Comparison of ENCODE assay signal across 12 cellular contexts in the genomic region with DNA sequence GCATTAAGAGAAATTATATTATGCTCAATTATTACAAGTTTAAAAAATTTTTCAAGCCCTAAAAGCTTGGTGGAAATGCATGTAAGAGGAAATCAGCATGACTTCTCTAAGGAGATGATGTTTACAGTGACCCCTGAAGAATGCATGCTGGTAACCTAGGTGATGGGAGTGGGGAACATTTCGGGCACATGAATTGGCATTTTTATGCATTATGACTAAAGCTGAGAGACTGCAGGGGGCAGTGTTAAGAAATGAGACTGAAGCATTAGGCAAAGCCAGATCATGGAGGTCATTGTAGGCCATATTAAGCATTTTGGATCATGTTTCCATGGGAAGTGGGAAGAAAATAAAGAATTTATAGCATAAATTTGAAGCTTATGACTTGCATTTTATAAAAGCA.
DNase-seq lines count a peak whose midpoint lies in the region; ATAC-seq and TF ChIP-seq lines count a peak whose summit lies in the region.
"Had no signal": no experiment of that assay in that cellular context is flagged by ENCODE, and none has a peak within 500 bp of the region (broad histone marks: within the 10 kb centered on the region; RNA-seq: fewer than 3 reads in every experiment).

No MANE protein-coding gene starts in this region.

- H3K36me3 ChIP-seq in DND-41 (ENCODE audit: insufficient read depth, low read length) (no peaks in the 10 kb centered on the region), mesenchymal stem cell (ENCODE audit: control insufficient read depth in 1 of 2, insufficient read depth in 2 of 2, low read depth in 1 of 2, low read length in 2 of 2) (no peaks in the 10 kb centered on the region)

- H3K4me3 Mint-ChIP-seq in activated T-cell treated with anti-CD3 and anti-CD28 coated beads, Interleukin-2, amount 50 U/mL, for 4 hours, result no peak overlapping the region

- no peak overlapping the region for H2AK5ac ChIP-seq in mesenchymal stem cell (ENCODE audit: low read length, severe bottlenecking)

- H3K14ac ChIP-seq in mesenchymal stem cell (ENCODE audit: low read length in 2 of 2), result no peak overlapping the region

- H2BK5ac ChIP-seq in mesenchymal stem cell (ENCODE audit: low read depth, low read length, poor library complexity, severe bottlenecking), result no peak overlapping the region

- no peak for DNase-seq in DND-41
- DNase-seq in NAMALWA (ENCODE audit: low spot score), result peak; percentile 32
- peak; percentile 71 to 79 for DNase-seq in cardiac fibroblast (ENCODE audit: low read depth in 2 of 2)
- peak; percentile 48 for DNase-seq in mesenchymal stem cell
- DNase-seq in left colon, result no peak
- DNase-seq in activated T-cell treated with anti-CD3 and anti-CD28 coated beads, Interleukin-2, amount 50 U/mL, for 4 hours, result no peak
- DNase-seq: activated T-cell treated with anti-CD3 and anti-CD28 coated beads for 4 hours; effector CD8-positive, alpha-beta T cell; NCI-H1930; stimulated activated CD4-positive, alpha-beta T cell treated with anti-CD3 and anti-CD28 coated beads, Interleukin-1b, Interleukin-23, amount 100 ng/mL, for 48 hours had no signal

- peak; percentile 7 for TF ChIP-seq CTCF in DND-41 (IDR thresholded peaks at IDR 0.05; ENCODE audit: borderline replicate concordance, extremely low read depth, low read length, poor library complexity, severe bottlenecking)
- peak; percentile 18 for TF ChIP-seq CTCF in cardiac fibroblast (IDR thresholded peaks at IDR 0.05; ENCODE audit: low read depth, low read length)

- H3K18ac ChIP-seq in mesenchymal stem cell (ENCODE audit: low read depth in 1 of 2, low read length in 2 of 2), result no peak overlapping the region

- no peaks in the 10 kb centered on the region for H3K79me1 ChIP-seq in mesenchymal stem cell (replicated peaks; ENCODE audit: low read length, poor library complexity, severe bottlenecking)

- H4K20me1 ChIP-seq in DND-41 (ENCODE audit: insufficient read depth, low read length), result no peaks in the 10 kb centered on the region

- H4K91ac ChIP-seq in mesenchymal stem cell (ENCODE audit: low read length), result no peak overlapping the region

- H3K27ac ChIP-seq in DND-41 (ENCODE audit: low read length) (no peak overlapping the region), mesenchymal stem cell (ENCODE audit: low read length, poor library complexity, severe bottlenecking) (peak overlapping the region; percentile 91)

- intact Hi-C loops in left colon (cut with DNase I, micrococcal nuclease), result no loop called here

- H3K4me2 ChIP-seq in DND-41 (ENCODE audit: insufficient read depth, low read length) (no peak overlapping the region), mesenchymal stem cell (ENCODE audit: low read length, poor library complexity, severe bottlenecking) (no peak overlapping the region)

- H4K8ac ChIP-seq in mesenchymal stem cell (ENCODE audit: low read length), result no peak overlapping the region

- no peaks in the 10 kb centered on the region for H3K79me2 ChIP-seq in DND-41 (ENCODE audit: insufficient read depth, low read length)

- no peak overlapping the region for H3K9ac ChIP-seq in DND-41 (ENCODE audit: low read depth, low read length)
- peak overlapping the region; percentile 70 for H3K9ac ChIP-seq in mesenchymal stem cell (ENCODE audit: low read length)

- WGBS in mesenchymal stem cell, result 39% methylated on average over 1 of the region's 1 CpG

- no peak overlapping the region for H2BK15ac ChIP-seq in mesenchymal stem cell (ENCODE audit: low read depth, poor library complexity, severe bottlenecking)

- H3K27me3 ChIP-seq in DND-41 (ENCODE audit: insufficient read depth, low read length, poor library complexity) (no peaks in the 10 kb centered on the region), mesenchymal stem cell (ENCODE audit: control insufficient read depth in 1 of 2, insufficient read depth in 1 of 2, low read length in 2 of 2) (no peaks in the 10 kb centered on the region)

- H2AFZ ChIP-seq in DND-41 (ENCODE audit: low read depth, low read length) (no peak overlapping the region), mesenchymal stem cell (ENCODE audit: low read depth, low read length) (no peak overlapping the region)

- ATAC-seq in DND-41 (ENCODE audit: insufficient read depth, low read depth) (no peak), left colon (no peak), HG03025 (IDR thresholded peaks at IDR 0.05; ENCODE audit: low FRiP score, unreplicated experiment) (no peak)
- no peak for ATAC-seq in activated CD4-positive, CD25-positive, alpha-beta regulatory T cell treated with anti-CD3 and anti-CD28 coated beads, Interleukin-2, amount 50 U/mL, for 24 hours
- no peak for ATAC-seq in activated T-cell treated with anti-CD3 and anti-CD28 coated beads, Interleukin-2, amount 50 U/mL, for 4 hours

- H3K9me3 ChIP-seq in DND-41 (ENCODE audit: insufficient read depth, low read length, severe bottlenecking) (no peaks in the 10 kb centered on the region), mesenchymal stem cell (ENCODE audit: control insufficient read depth, low read length) (no peaks in the 10 kb centered on the region)

- H3K9me3 Mint-ChIP-seq in activated T-cell treated with anti-CD3 and anti-CD28 coated beads, Interleukin-2, amount 50 U/mL, for 4 hours, result peaks cover 11% of the 10 kb centered on the region

- H2BK120ac ChIP-seq in mesenchymal stem cell (ENCODE audit: low read depth, low read length), result no peak overlapping the region

- no peaks in the 10 kb centered on the region for H3K36me3 Mint-ChIP-seq in activated T-cell treated with anti-CD3 and anti-CD28 coated beads, Interleukin-2, amount 50 U/mL, for 4 hours (ENCODE audit: insufficient read depth)

- H3K4me3 ChIP-seq in DND-41 (ENCODE audit: low read depth in 1 of 2, low read length in 2 of 2) (no peak overlapping the region), cardiac fibroblast (replicated peaks in 1 of 2; ENCODE audit: low read depth in 2 of 2, low read length in 2 of 2) (no peak overlapping the region), mesenchymal stem cell (ENCODE audit: insufficient read depth in 1 of 2, low read depth in 1 of 2, low read length in 2 of 2) (no peak overlapping the region)

- no peaks in the 10 kb centered on the region for H3K4me1 ChIP-seq in DND-41 (ENCODE audit: insufficient read depth, low read length)
- peaks cover 5% of the 10 kb centered on the region for H3K4me1 ChIP-seq in mesenchymal stem cell (ENCODE audit: control insufficient read depth, insufficient read depth, low read depth, low read length)

- no peaks in the 10 kb centered on the region for H3K4me1 Mint-ChIP-seq in activated T-cell treated with anti-CD3 and anti-CD28 coated beads, Interleukin-2, amount 50 U/mL, for 4 hours (ENCODE audit: low read depth)

- H3K4ac ChIP-seq in mesenchymal stem cell (ENCODE audit: low read depth in 1 of 2, low read length in 2 of 2), result no peak overlapping the region

- H3K23ac ChIP-seq in mesenchymal stem cell (ENCODE audit: low read length in 2 of 2), result no peak overlapping the region

- no peaks in the 10 kb centered on the region for H3K27me3 Mint-ChIP-seq in activated T-cell treated with anti-CD3 and anti-CD28 coated beads, Interleukin-2, amount 50 U/mL, for 4 hours (ENCODE audit: low read depth)

- no peak overlapping the region for H2BK12ac ChIP-seq in mesenchymal stem cell (ENCODE audit: low read length in 2 of 2)

Comparison
In these comparisons a context has a peak if more than half of its experiments do, and no peak if none do; other contexts are left out.
1. DNase-seq: peak in NAMALWA (single experiment), cardiac fibroblast (2 of 2) and mesenchymal stem cell (single experiment); none in DND-41 (single experiment), left colon (0 of 2) and activated T-cell treated with anti-CD3 and anti-CD28 coated beads, Interleukin-2, amount 50 U/mL, for 4 hours (single experiment).